In the genomic region with DNA sequence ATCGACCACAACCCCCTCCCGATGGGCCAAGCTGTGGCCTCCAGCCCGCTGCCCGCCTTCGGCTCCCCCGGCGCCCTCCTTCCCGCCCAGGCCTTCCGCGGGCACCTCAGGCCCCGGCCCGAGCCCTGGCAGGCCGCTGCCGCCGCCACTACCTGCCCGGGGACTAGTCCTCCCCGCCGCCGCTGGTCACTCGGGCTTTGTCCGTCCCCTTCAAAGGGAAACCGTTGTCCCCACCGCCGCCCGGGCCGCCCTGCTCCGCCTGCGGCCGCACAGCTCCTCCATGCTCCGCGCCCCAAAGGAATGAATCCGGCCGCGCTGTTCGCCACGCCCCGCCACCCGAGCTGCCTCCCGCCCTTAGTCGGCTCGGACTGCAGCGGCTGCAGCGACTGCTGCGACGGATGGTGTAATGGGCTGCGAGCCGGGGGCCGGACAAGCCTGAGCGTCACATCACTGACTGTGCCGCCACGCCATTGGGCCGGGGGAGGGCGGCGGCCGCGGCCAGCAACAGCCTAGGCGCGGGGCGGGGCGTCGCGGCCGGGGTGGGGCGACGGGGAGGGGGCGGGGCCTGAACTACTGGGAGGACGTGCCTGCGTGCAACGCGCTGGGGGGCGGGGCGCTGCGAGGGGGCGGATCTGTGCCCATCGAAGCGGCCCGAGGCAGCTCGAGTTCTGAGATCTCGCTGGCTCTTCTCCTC, we compare ENCODE assay signal across 1 cellular context.
A peak's percentile ranks its signal among the peaks of the same experiment; 100 is the strongest.
TF ChIP-seq lines count a peak whose summit lies in the region.

A gene with protein sequence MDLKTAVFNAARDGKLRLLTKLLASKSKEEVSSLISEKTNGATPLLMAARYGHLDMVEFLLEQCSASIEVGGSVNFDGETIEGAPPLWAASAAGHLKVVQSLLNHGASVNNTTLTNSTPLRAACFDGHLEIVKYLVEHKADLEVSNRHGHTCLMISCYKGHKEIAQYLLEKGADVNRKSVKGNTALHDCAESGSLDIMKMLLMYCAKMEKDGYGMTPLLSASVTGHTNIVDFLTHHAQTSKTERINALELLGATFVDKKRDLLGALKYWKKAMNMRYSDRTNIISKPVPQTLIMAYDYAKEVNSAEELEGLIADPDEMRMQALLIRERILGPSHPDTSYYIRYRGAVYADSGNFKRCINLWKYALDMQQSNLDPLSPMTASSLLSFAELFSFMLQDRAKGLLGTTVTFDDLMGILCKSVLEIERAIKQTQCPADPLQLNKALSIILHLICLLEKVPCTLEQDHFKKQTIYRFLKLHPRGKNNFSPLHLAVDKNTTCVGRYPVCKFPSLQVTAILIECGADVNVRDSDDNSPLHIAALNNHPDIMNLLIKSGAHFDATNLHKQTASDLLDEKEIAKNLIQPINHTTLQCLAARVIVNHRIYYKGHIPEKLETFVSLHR (minus strand): TSS at position 405 of the 694 bp plus-strand sequence. CDS start 1,282 bp downstream, outside the sequence.

TF ChIP-seq in HCT116, 20 proteins besides CTCF, POLR2A, EP300 and RAD21 (continued from another document):
- TF ChIP-seq REST (IDR thresholded peaks at IDR 0.05; ENCODE audit: low read depth) (no peak), ZFX (IDR thresholded peaks at IDR 0.05) (peak; percentile 94), EZH2phosphoT487 (IDR thresholded peaks at IDR 0.05; ENCODE audit: borderline replicate concordance) (no peak), ELF1 (IDR thresholded peaks at IDR 0.05; ENCODE audit: borderline replicate concordance, low read depth) (no peak), YY1 (IDR thresholded peaks at IDR 0.05; ENCODE audit: extremely low read depth, insufficient replicate concordance, low read depth, low read length) (no peak), SRF (IDR thresholded peaks at IDR 0.05; ENCODE audit: low read depth) (no peak), ZNF274 (IDR thresholded peaks at IDR 0.05; ENCODE audit: low read depth, low read length) (no peak), JUND (IDR thresholded peaks at IDR 0.05) (no peak; the same call in 1 of the 2 replicates), EGR1 (IDR thresholded peaks at IDR 0.05; ENCODE audit: low read depth) (peak; percentile 62; the same call in 1 of the 2 replicates), TCF7L2 (IDR thresholded peaks at IDR 0.05; ENCODE audit: borderline replicate concordance, extremely low read depth, insufficient read depth, insufficient read length) (peak; percentile 77), CBX3 (IDR thresholded peaks at IDR 0.05; ENCODE audit: low read depth) (no peak), CEBPB (IDR thresholded peaks at IDR 0.05; ENCODE audit: low read depth) (peak; percentile 35; the same call in 1 of the 2 replicates)
- TF ChIP-seq, protein P1, sequence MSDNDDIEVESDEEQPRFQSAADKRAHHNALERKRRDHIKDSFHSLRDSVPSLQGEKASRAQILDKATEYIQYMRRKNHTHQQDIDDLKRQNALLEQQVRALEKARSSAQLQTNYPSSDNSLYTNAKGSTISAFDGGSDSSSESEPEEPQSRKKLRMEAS (IDR thresholded peaks at IDR 0.05): no peak
- TF ChIP-seq, protein P2, sequence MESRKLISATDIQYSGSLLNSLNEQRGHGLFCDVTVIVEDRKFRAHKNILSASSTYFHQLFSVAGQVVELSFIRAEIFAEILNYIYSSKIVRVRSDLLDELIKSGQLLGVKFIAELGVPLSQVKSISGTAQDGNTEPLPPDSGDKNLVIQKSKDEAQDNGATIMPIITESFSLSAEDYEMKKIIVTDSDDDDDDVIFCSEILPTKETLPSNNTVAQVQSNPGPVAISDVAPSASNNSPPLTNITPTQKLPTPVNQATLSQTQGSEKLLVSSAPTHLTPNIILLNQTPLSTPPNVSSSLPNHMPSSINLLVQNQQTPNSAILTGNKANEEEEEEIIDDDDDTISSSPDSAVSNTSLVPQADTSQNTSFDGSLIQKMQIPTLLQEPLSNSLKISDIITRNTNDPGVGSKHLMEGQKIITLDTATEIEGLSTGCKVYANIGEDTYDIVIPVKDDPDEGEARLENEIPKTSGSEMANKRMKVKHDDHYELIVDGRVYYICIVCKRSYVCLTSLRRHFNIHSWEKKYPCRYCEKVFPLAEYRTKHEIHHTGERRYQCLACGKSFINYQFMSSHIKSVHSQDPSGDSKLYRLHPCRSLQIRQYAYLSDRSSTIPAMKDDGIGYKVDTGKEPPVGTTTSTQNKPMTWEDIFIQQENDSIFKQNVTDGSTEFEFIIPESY (IDR thresholded peaks at IDR 0.05; ENCODE audit: extremely low read depth, insufficient replicate concordance, low read length): peak; percentile 54
